In the genomic region with DNA sequence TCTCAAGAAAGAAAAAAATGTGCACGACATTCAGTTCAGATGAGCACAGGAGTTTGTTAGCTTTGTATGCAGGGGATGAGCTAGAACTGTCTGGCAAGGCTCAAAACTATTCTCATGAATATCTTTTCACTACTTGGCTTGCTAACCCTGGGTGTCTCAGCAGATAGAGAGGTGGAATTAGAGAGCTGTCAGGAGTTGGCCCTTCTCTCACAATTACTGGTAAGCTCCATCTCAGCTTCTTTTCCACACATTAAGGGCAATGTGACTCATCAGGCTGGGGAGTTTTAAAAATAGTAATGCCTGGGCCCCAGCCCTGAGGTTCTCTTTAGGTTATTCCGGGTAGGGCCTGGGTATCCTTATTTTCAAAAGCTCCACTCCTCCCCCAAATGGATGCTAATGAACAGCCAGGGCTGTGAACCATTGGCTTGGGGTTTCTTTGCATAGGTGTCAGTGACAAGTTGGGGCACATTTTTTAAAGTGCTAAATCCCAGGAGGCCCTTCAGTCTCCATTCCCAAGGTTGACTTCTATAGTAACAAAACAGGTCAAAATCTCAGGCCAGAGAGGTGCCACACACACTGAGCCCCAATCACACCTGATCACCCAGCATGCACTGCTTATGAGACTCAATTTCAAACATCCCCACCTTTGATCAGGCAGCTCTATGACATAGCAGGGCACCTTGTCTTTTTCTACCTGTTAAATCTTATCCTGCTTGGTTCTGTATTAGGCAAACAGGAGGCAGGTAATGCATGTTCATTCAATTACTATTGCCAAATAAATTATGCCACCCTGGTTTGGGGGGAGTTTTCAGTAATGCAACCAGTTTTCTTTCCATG, we compare ENCODE assay signal across 20 cellular contexts.
"Had no signal": no experiment of that assay in that cellular context is flagged by ENCODE, and none has a peak within 500 bp of the region (broad histone marks: within the 10 kb centered on the region; RNA-seq: fewer than 3 reads in every experiment).

No MANE protein-coding gene starts in this region.

- H3K27ac Mint-ChIP-seq: activated naive CD8-positive, alpha-beta T cell; dendritic cell treated with granulocyte-macrophage colony-stimulating factor and Interleukin-4, amounts not matched to agents 40 ng/mL and 50 ng/mL, for 4 days; endodermal cell; nephron had no signal

- DNase-seq: activated CD4-positive, alpha-beta T cell treated with anti-CD3 and anti-CD28 coated beads for 4 hours; activated CD4-positive, alpha-beta T cell treated with anti-CD3 and anti-CD28 coated beads, Interleukin-2, amount 50 U/mL, for 4 hours; activated effector memory CD4-positive, alpha-beta T cell treated with Interleukin-2 at 50 U/mL for 16 hours; activated naive CD4-positive, alpha-beta T cell treated with Interleukin-2 at 50 U/mL for 16 hours; activated T-cell treated with anti-CD3 and anti-CD28 coated beads for 4 hours; aorta; central memory CD4-positive, alpha-beta T cell; endodermal cell; foreskin fibroblast; kidney glomerular epithelial cell; left lung; mammary epithelial cell; ovary; spleen; stimulated activated naive CD4-positive, alpha-beta T cell treated with Interleukin-2 at 50 U/mL for 16 hours had no signal

- H3K4me1 Mint-ChIP-seq: nephron had no signal

- H3K36me3 Mint-ChIP-seq: activated naive CD8-positive, alpha-beta T cell had no signal

- H3K4me3 Mint-ChIP-seq: activated naive CD8-positive, alpha-beta T cell; brain; dendritic cell treated with granulocyte-macrophage colony-stimulating factor and Interleukin-4, amounts not matched to agents 40 ng/mL and 50 ng/mL, for 4 days; endodermal cell; nephron had no signal

- ATAC-seq: esophagus mucosa, left lung had no signal

- H3K9me3 Mint-ChIP-seq: dendritic cell treated with granulocyte-macrophage colony-stimulating factor and Interleukin-4, amounts not matched to agents 40 ng/mL and 50 ng/mL, for 4 days; endodermal cell had no signal
